8 cellular contexts compared by ENCODE assay signal in genomic region chr5:134224905-134225779, GRCh38. TPM values are rescaled to one million over a fixed set of nuclear protein-coding genes. Genes with fewer than 3 reads are reported as not detected.
A peak's percentile ranks its signal among the peaks of the same experiment; 100 is the strongest.
DNase-seq lines count a peak whose midpoint lies in the region; TF ChIP-seq lines count a peak whose summit lies in the region.

No MANE protein-coding gene starts in this region.

- H3K27ac ChIP-seq in mammary epithelial cell (ENCODE audit: insufficient read depth, low read depth, low read length): peak overlapping the region; percentile 98

- TF ChIP-seq CTCF in GM12864 (IDR thresholded peaks at IDR 0.05; ENCODE audit: low read depth, low read length, missing control alignments) (no peak), WI38 (IDR thresholded peaks at IDR 0.05; ENCODE audit: low read depth, low read length) (no peak), mammary epithelial cell (conservative IDR thresholded peaks at IDR 0.05 in 1 of 2, IDR thresholded peaks at IDR 0.05 in 1 of 2; ENCODE audit: extremely low read depth in 1 of 2, insufficient read depth in 1 of 2, low read depth in 1 of 2, low read length in 2 of 2) (no peak)

- CTCF ChIA-PET in mammary epithelial cell (lab: Charles Lee; ENCODE audit: low non-redundant PET): interaction anchor here (0.6 to 0.7 kb wide), 2 partner anchors 22 to 26 kb away, joined by 3 read pairs; no protein-coding TSS in a partner anchor

- peak overlapping the region; percentile 95 for H3K4me2 ChIP-seq in mammary epithelial cell (ENCODE audit: insufficient read depth, low read depth, low read length)

- H3K9me3 ChIP-seq in mammary epithelial cell (replicated peaks; ENCODE audit: insufficient read depth, low read length): no peaks in the 10 kb centered on the region

- H3K4me1 ChIP-seq in mammary epithelial cell (ENCODE audit: insufficient read depth, low read length): peaks cover 13% of the 10 kb centered on the region

- in situ Hi-C loops in mammary epithelial cell (cut with MboI; ENCODE audit: low sequenced_read_pairs in 2 of 2): loop anchor here in 1 of 2 donors (10.0 kb wide), 1 partner anchor 60 kb away; no protein-coding TSS in a partner anchor

- no peak for DNase-seq in GM12864 (ENCODE audit: low read depth)
- DNase-seq in H7: peak; percentile 89
- peak; percentile 73 for DNase-seq in M059J (ENCODE audit: low read depth)
- DNase-seq in mammary epithelial cell: peak; percentile 72
- DNase-seq in inferior parietal cortex (ENCODE audit: extremely low spot score): peak; percentile 55
- peak; percentile 32 to 60 for DNase-seq in stimulated activated CD4-positive, alpha-beta T cell treated with anti-CD3 and anti-CD28 coated beads, Interleukin-12 subunit alpha, Interleukin-12 subunit beta, amount 100 ng/mL, for 24 hours (ENCODE audit: low read depth in 2 of 2)
- DNase-seq in GOT3 (lab: John Stamatoyannopoulos, UW): no peak

- 2% methylated on average over 30 of the region's 49 CpGs for whole genome bisulfite sequencing in mammary epithelial cell (ENCODE audit: low coverage, missing lambda C conversion rate)

- peaks cover 19% of the 10 kb centered on the region for H4K20me1 ChIP-seq in mammary epithelial cell (ENCODE audit: insufficient read depth, low read length)

- H2AFZ ChIP-seq in mammary epithelial cell (ENCODE audit: low read depth, low read length): peak overlapping the region; percentile 90

- BruUV-seq in mammary epithelial cell (replicated peaks; lab: Mats Ljungman, UMichigan): TSS peak; percentile 25

- intact Hi-C loops in mammary epithelial cell (cut with micrococcal nuclease): loop anchor here (5.0 kb wide), 3 partner anchors 47 to 212 kb away; partner anchors contain the start of gene UBE2B

- H3K36me3 ChIP-seq in H7 (replicated peaks; ENCODE audit: control insufficient read depth, insufficient read depth, low read length) (peaks cover 2% of the 10 kb centered on the region), mammary epithelial cell (ENCODE audit: insufficient read depth, low read length) (no peaks in the 10 kb centered on the region)

- H3K9ac ChIP-seq in mammary epithelial cell (ENCODE audit: insufficient read depth, low read length): peak overlapping the region; percentile 97

- H3K27me3 ChIP-seq in H7 (ENCODE audit: control insufficient read depth, insufficient read depth, low read length) (no peaks in the 10 kb centered on the region), mammary epithelial cell (ENCODE audit: insufficient read depth, low read length) (no peaks in the 10 kb centered on the region)

- H3K4me3 ChIP-seq in GM12864 (ENCODE audit: low read depth, low read length): peak overlapping the region; percentile 100
- H3K4me3 ChIP-seq in H7 (ENCODE audit: insufficient read depth, low read depth, low read length): peak overlapping the region; percentile 100
- H3K4me3 ChIP-seq in WI38 (ENCODE audit: low read depth, low read length): peak overlapping the region; percentile 98
- H3K4me3 ChIP-seq in mammary epithelial cell (replicated peaks in 1 of 3; ENCODE audit: insufficient read depth in 1 of 3, low read depth in 2 of 3, low read length in 3 of 3): peak overlapping the region; percentile 67 to 99 (median 98)

- H3K79me2 ChIP-seq in mammary epithelial cell (ENCODE audit: insufficient read depth, low read length): peaks cover 70% of the 10 kb centered on the region

- dilution Hi-C loops in mammary epithelial cell (cut with HindIII; ENCODE audit: low sequenced_read_pairs): loop anchor here (10.0 kb wide), 1 partner anchor 50 kb away; the partner anchor contains the start of gene SKP1

RNA-seq across cellular contexts. Expression of gene PPP2CA, which starts 0.7 kb away (rescaled TPM):
- 152 and 184 TPM in 2 replicates for total RNA-seq in H7 (2014; rRNA removed; shearing (Covaris generic))
- 233 and 257 TPM in 2 replicates for total RNA-seq in M059J (2014; rRNA removed; shearing (Covaris generic))
- total RNA-seq in mammary epithelial cell: 100 to 1,000 TPM in 1 of 2 donors, 10 to 100 TPM in 1; 80.7 to 170 TPM
- 135 TPM for polyA plus RNA-seq in mammary epithelial cell
- 84.7 TPM for polyA minus RNA-seq in mammary epithelial cell

RNA-seq across cellular contexts. Expression of gene SKP1, which starts 48.4 kb away (rescaled TPM):
- 287 and 332 TPM in 2 replicates for total RNA-seq in H7 (2014; rRNA removed; shearing (Covaris generic))
- total RNA-seq in M059J (2014; rRNA removed; shearing (Covaris generic)): 707 and 715 TPM in 2 replicates
- total RNA-seq in mammary epithelial cell: 100 to 1,000 TPM; 146 to 231 TPM
- polyA plus RNA-seq in mammary epithelial cell: 389 TPM
- 130 TPM for polyA minus RNA-seq in mammary epithelial cell

Comparison
In these comparisons a context has a peak if more than half of its experiments do, and no peak if none do; other contexts are left out.
1. DNase-seq: peak in H7 (single experiment), M059J (single experiment), mammary epithelial cell (single experiment), inferior parietal cortex (single experiment) and stimulated activated CD4-positive, alpha-beta T cell treated with anti-CD3 and anti-CD28 coated beads, Interleukin-12 subunit alpha, Interleukin-12 subunit beta, amount 100 ng/mL, for 24 hours (2 of 2); none in GM12864 (single experiment) and GOT3 (single experiment).
2. Peak in every context shown above with its lines, with median percentiles within 50 percentile points of each other: H3K4me3 ChIP-seq.